ENCODE assay signal across 8 cellular contexts in genomic region chr19:16001481-16002312, GRCh38. TPM values are rescaled to one million over a fixed set of nuclear protein-coding genes. Genes with fewer than 3 reads are reported as not detected.
DNase-seq lines count a peak whose midpoint lies in the region; ATAC-seq and TF ChIP-seq lines count a peak whose summit lies in the region.

No MANE protein-coding gene starts in this region.

- DNase-seq in KBM-7 (peak; percentile 64), cardiac muscle cell (ENCODE audit: low read depth in 1 of 2, low spot score in 1 of 2) (peak in 1 of 2 donors; percentile 82), spleen (no peak), NCI-H446 treated with DMSO at 0.1 percent for 48 hours (lab: John Stamatoyannopoulos, UW) (no peak), G401 (ENCODE audit: low spot score) (no peak)
- peak; percentile 63 for DNase-seq in activated CD8-positive, alpha-beta memory T cell treated with anti-CD3 and anti-CD28 coated beads, Interleukin-2, amount 50 U/mL, for 48 hours

- ATAC-seq in GM19023 (IDR thresholded peaks at IDR 0.05; ENCODE audit: unreplicated experiment) (peak; percentile 55), HG03025 (IDR thresholded peaks at IDR 0.05; ENCODE audit: low FRiP score, unreplicated experiment) (no peak)

- TF ChIP-seq CTCF in cardiac muscle cell (IDR thresholded peaks at IDR 0.05; ENCODE audit: low read depth, low read length) (peak; percentile 6), spleen (IDR thresholded peaks at IDR 0.05 in 8 of 11, conservative IDR thresholded peaks at IDR 0.05 in 3 of 11) (no peak)

- H3K4me1 ChIP-seq in cardiac muscle cell (ENCODE audit: low read depth) (no peaks in the 10 kb centered on the region), spleen (peaks cover 4 to 28% (median 17%) of the 10 kb centered on the region in 6 donors)

- H3K27me3 ChIP-seq in cardiac muscle cell (no peaks in the 10 kb centered on the region), spleen (replicated peaks in 1 of 7) (no peaks in the 10 kb centered on the region)

- H3K9me3 ChIP-seq in cardiac muscle cell (ENCODE audit: low read depth): no peaks in the 10 kb centered on the region
- no peaks in the 10 kb centered on the region for H3K9me3 ChIP-seq in spleen

- no peak overlapping the region for H3K4me3 ChIP-seq in cardiac muscle cell
- peak overlapping the region in 6 of 8 donors; percentile 10 to 58 (median 20) for H3K4me3 ChIP-seq in spleen

- no peak for TF ChIP-seq POLR2A in spleen (IDR thresholded peaks at IDR 0.05)

- in situ Hi-C loops in KBM-7 (cut with MboI; ENCODE audit: low pct_unique_long_range_greater_than_20kb, low sequenced_read_pairs) (no loop called here), G401 (cut with HindIII; ENCODE audit: low sequenced_read_pairs) (no loop called here)

- intact Hi-C loops in spleen (cut with DNase I; ENCODE audit: low total_unique reads): no loop called here

- 25 to 31% (median 28%) methylated on average over 11 to 12 of the region's 12 CpGs for WGBS in spleen, 5 donors

- H3K36me3 ChIP-seq in cardiac muscle cell (no peaks in the 10 kb centered on the region), spleen (no peaks in the 10 kb centered on the region)

- no peak overlapping the region for H3K27ac ChIP-seq in cardiac muscle cell
- H3K27ac ChIP-seq in spleen: peak overlapping the region in 6 of 8 donors; percentile 9 to 63 (median 57)

RNA-seq across cellular contexts. Expression of gene OR10H4, which starts 52.9 kb away (rescaled TPM):
- total RNA-seq in cardiac muscle cell: not detected in 2 replicates
- polyA plus RNA-seq in cardiac muscle cell: not detected in 2 replicates
- not detected for total RNA-seq in spleen
- polyA plus RNA-seq in spleen: not detected
- not detected in 2 replicates for total RNA-seq in G401 (2014; rRNA removed; shearing (Covaris generic))

Comparison
In these comparisons a context has a peak if more than half of its experiments do, and no peak if none do; other contexts are left out.
1. DNase-seq: peak in KBM-7 (single experiment) and activated CD8-positive, alpha-beta memory T cell treated with anti-CD3 and anti-CD28 coated beads, Interleukin-2, amount 50 U/mL, for 48 hours (single experiment); none in spleen (single experiment), NCI-H446 treated with DMSO at 0.1 percent for 48 hours (single experiment) and G401 (single experiment).